Comparison of ENCODE assay signal across 19 cellular contexts in genomic region chr11:2257023-2257700, GRCh38. TPM values are rescaled to one million over a fixed set of nuclear protein-coding genes. Genes with fewer than 3 reads are reported as not detected.
DNase-seq lines count a peak whose midpoint lies in the region; ATAC-seq and TF ChIP-seq lines count a peak whose summit lies in the region.
"Had no signal": no experiment of that assay in that cellular context is flagged by ENCODE, and none has a peak within 500 bp of the region (broad histone marks: within the 10 kb centered on the region; RNA-seq: fewer than 3 reads in every experiment).

No MANE protein-coding gene starts in this region.

- ATAC-seq in left lobe of liver (no peak), HG03095 (IDR thresholded peaks at IDR 0.05; ENCODE audit: unreplicated experiment) (no peak), HG03565 (IDR thresholded peaks at IDR 0.05; ENCODE audit: unreplicated experiment) (no peak), HG02852 (IDR thresholded peaks at IDR 0.05; ENCODE audit: unreplicated experiment) (no peak)

- H3K9me3 ChIP-seq in suprapubic skin = no peaks in the 10 kb centered on the region
- H3K9me3 ChIP-seq: transverse colon had no signal

- no peak overlapping the region for H3K4me3 ChIP-seq in suprapubic skin
- H3K4me3 ChIP-seq: transverse colon had no signal

- H3K4me1 ChIP-seq in suprapubic skin = peaks cover 38% of the 10 kb centered on the region
- H3K4me1 ChIP-seq: transverse colon had no signal

- TF ChIP-seq EP300 in suprapubic skin (IDR thresholded peaks at IDR 0.05) = no peak

- in situ Hi-C loops in T47D (cut with HindIII; ENCODE audit: low pct_unique_long_range_greater_than_20kb, low sequenced_read_pairs) = no loop called here

- no peak for TF ChIP-seq POLR2A in suprapubic skin (IDR thresholded peaks at IDR 0.05)

- TF ChIP-seq CTCF in suprapubic skin (IDR thresholded peaks at IDR 0.05) = no peak

- H3K36me3 ChIP-seq in suprapubic skin = no peaks in the 10 kb centered on the region
- H3K36me3 ChIP-seq: transverse colon had no signal

- WGBS in suprapubic skin = 77% methylated on average over 5 of the region's 28 CpGs

- DNase-seq in DMS53 (lab: John Stamatoyannopoulos, UW) = peak; percentile 34
- no peak for DNase-seq in DMS53 treated with DMSO at 0.1 percent for 48 hours (lab: John Stamatoyannopoulos, UW; ENCODE audit: unreplicated experiment)
- peak; percentile 53 to 93 for DNase-seq in T47D (ENCODE audit: low read depth in 1 of 2, low spot score in 1 of 2)
- DNase-seq in left lobe of liver (ENCODE audit: low spot score) = peak; percentile 44
- peak; percentile 77 to 85 for DNase-seq in suprapubic skin (ENCODE audit: low spot score in 2 of 2)
- DNase-seq: 8988T; central memory CD4-positive, alpha-beta T cell; naive B cell; NCI-H1694 treated with DMSO at 0.1 percent for 48 hours; NCI-H510A treated with DMSO at 0.1 percent for 48 hours; OCI-M1; retina; stimulated activated CD8-positive, alpha-beta memory T cell treated with anti-CD3 and anti-CD28 coated beads, Interleukin-4, amount 100 ng/mL, for 48 hours; transverse colon had no signal

- peak overlapping the region; percentile 90 for H3K27ac ChIP-seq in suprapubic skin
- H3K27ac ChIP-seq: transverse colon had no signal

- peaks cover 10% of the 10 kb centered on the region for H3K27me3 ChIP-seq in suprapubic skin
- H3K27me3 ChIP-seq: transverse colon had no signal

RNA-seq across cellular contexts. Expression of gene ASCL2, which starts 13.2 kb away (rescaled TPM):
- total RNA-seq in left lobe of liver = 0.83 TPM
- total RNA-seq in suprapubic skin = 10 to 100 TPM; 11.4 to 18.0 (median 15.9) TPM
- total RNA-seq: G401, kidney epithelial cell had no signal

RNA-seq across cellular contexts. Expression of gene C11orf21, which starts 44.6 kb away (rescaled TPM):
- total RNA-seq in left lobe of liver (0.35 TPM), suprapubic skin (1 to 10 TPM in 2 of 4 donors, not detected in 2; 1.2 to 2.5 TPM)
- total RNA-seq: G401, kidney epithelial cell had no signal

RNA-seq across cellular contexts. Expression of gene TSPAN32, which starts 44.7 kb away (rescaled TPM):
- total RNA-seq in left lobe of liver (0.35 TPM), suprapubic skin (1 to 10 TPM in 1 of 4 donors, under 1 TPM in 1, not detected in 2; 0.26 to 4.3 TPM)
- total RNA-seq: G401 had no signal
